27 cellular contexts compared by ENCODE assay signal in the genomic region with DNA sequence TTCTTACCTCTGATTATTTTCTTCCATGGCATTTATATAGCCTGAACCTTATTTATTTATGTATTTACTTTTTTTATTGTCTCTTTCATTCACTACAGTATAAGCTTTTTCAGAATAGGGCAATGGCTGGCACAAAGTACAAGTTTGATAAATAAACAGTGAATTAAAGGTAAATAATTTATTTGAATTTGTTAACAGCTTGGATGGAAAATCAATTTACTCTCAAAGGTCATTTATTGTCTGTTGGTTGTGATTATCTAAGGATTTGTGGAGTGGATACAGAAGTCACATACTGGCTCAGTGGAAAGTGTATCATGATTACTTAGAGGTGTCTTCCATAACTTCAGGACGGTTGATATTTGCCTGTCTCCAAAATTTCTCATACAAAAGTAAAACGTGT.
"Had no signal": no experiment of that assay in that cellular context is flagged by ENCODE, and none has a peak within 500 bp of the region (broad histone marks: within the 10 kb centered on the region; RNA-seq: fewer than 3 reads in every experiment).

No MANE protein-coding gene starts in this region.

- H3K27me3 ChIP-seq: stomach, suprapubic skin, testis, thyroid gland, tibial artery, tibial nerve, transverse colon, upper lobe of left lung, upper lobe of right lung, uterus, vagina had no signal

- H3K4me1 ChIP-seq: stomach, suprapubic skin, testis, thyroid gland, tibial artery, tibial nerve, transverse colon, upper lobe of left lung, upper lobe of right lung, uterus, vagina had no signal

- H3K27ac ChIP-seq: stomach, suprapubic skin, testis, thoracic aorta, thyroid gland, tibial artery, tibial nerve, transverse colon, upper lobe of left lung, upper lobe of right lung, uterus, vagina had no signal

- DNase-seq: stimulated activated CD4-positive, alpha-beta T cell treated with anti-CD3 and anti-CD28 coated beads, Interleukin-2, amount 100 ng/mL, for 24 hours; stimulated activated CD4-positive, alpha-beta T cell treated with anti-CD3 and anti-CD28 coated beads, Interleukin-2, amount 100 ng/mL, for 48 hours; stimulated activated CD4-positive, alpha-beta T cell treated with anti-CD3 and anti-CD28 coated beads, Interleukin-4, amount 100 ng/mL, for 1 hour; stimulated activated CD4-positive, alpha-beta T cell treated with anti-CD3 and anti-CD28 coated beads, Interleukin-4, amount 100 ng/mL, for 24 hours; stimulated activated CD4-positive, alpha-beta T cell treated with anti-CD3 and anti-CD28 coated beads, Interleukin-4, amount 100 ng/mL, for 4 hours; stimulated activated CD8-positive, alpha-beta memory T cell treated with anti-CD3 and anti-CD28 coated beads, Interleukin-4, amount 100 ng/mL, for 48 hours; stimulated activated naive B cell treated with anti-CD40 and anti-IgM and Interleukin-4, amounts not matched to agents 10 μg/mL and 1 μg/mL and 100 μg/mL, for 72 hours; stimulated activated naive CD4-positive, alpha-beta T cell; stimulated activated naive CD4-positive, alpha-beta T cell treated with Interleukin-2 at 50 U/mL for 16 hours; stimulated activated naive CD8-positive, alpha-beta T cell treated with anti-CD3 and anti-CD28 coated beads, Interleukin-15, amount 100 ng/mL, for 72 hours; stimulated activated naive CD8-positive, alpha-beta T cell treated with anti-CD3 and anti-CD28 coated beads, Interleukin-15, Interleukin-2, amounts not matched to agents 100 U/mL and 50 U/mL, for 24 hours; stomach; substantia nigra; testis; thyroid gland; tibial artery; transverse colon; trophoblast cell; upper lobe of left lung; upper lobe of right lung; uterus had no signal

- H3K9me3 ChIP-seq: suprapubic skin, testis, thoracic aorta, thyroid gland, tibial artery, tibial nerve, transverse colon, upper lobe of left lung, upper lobe of right lung, uterus, vagina had no signal

- ATAC-seq: stimulated activated effector memory CD8-positive, alpha-beta T cell treated with anti-CD3 and anti-CD28 coated beads, Interleukin-12 subunit alpha, Interleukin-12 subunit beta, amount 100 ng/mL, for 72 hours; stimulated activated memory B cell treated with anti-CD40 and anti-IgM and Interleukin-4, amounts not matched to agents 10 μg/mL and 1 μg/mL and 100 μg/mL, for 72 hours; stimulated activated naive B cell treated with anti-CD40 and anti-IgM and Interleukin-4, amounts not matched to agents 10 μg/mL and 1 μg/mL and 100 μg/mL, for 72 hours; stimulated activated naive CD8-positive, alpha-beta T cell treated with anti-CD3 and anti-CD28 coated beads, Interleukin-15, amount 100 ng/mL, for 72 hours; stimulated activated naive CD8-positive, alpha-beta T cell treated with anti-CD3 and anti-CD28 coated beads, Interleukin-15, Interleukin-2, amounts not matched to agents 100 U/mL and 50 U/mL, for 24 hours; upper lobe of right lung had no signal

- H3K36me3 ChIP-seq: stomach, suprapubic skin, thoracic aorta, thyroid gland, tibial artery, tibial nerve, transverse colon, upper lobe of left lung, upper lobe of right lung, uterus, vagina had no signal

- H3K4me3 ChIP-seq: stomach, suprapubic skin, testis, thoracic aorta, thyroid gland, tibial artery, tibial nerve, transverse colon, upper lobe of left lung, upper lobe of right lung, uterus, vagina had no signal
